In genomic region chr5:87755378-87755777, GRCh38 we compare ENCODE assay signal across 22 cellular contexts.
DNase-seq lines count a peak whose midpoint lies in the region; ATAC-seq and TF ChIP-seq lines count a peak whose summit lies in the region.
"Had no signal": no experiment of that assay in that cellular context is flagged by ENCODE, and none has a peak within 500 bp of the region (broad histone marks: within the 10 kb centered on the region; RNA-seq: fewer than 3 reads in every experiment).

No MANE protein-coding gene starts in this region.

- no peaks in the 10 kb centered on the region for H3K9me3 ChIP-seq in mammary epithelial cell (replicated peaks; ENCODE audit: insufficient read depth, low read length)
- no peaks in the 10 kb centered on the region for H3K9me3 ChIP-seq in breast epithelium
- H3K9me3 ChIP-seq: BLaER1 treated with 17β-estradiol and CSF1 and Interleukin-3, amounts not matched to agents 10 nM and 100 nM; Peyer's patch; SJCRH30 had no signal

- no peak overlapping the region for H3K9ac ChIP-seq in mammary epithelial cell (ENCODE audit: insufficient read depth, low read length)
- H3K9ac ChIP-seq: BLaER1 treated with 17β-estradiol and CSF1 and Interleukin-3, amounts not matched to agents 10 nM and 100 nM had no signal

- in situ Hi-C loops in mammary epithelial cell (cut with MboI; ENCODE audit: low sequenced_read_pairs in 2 of 2), result loop anchor here in 1 of 2 donors (25.0 kb wide), 1 partner anchor 343 kb away; the partner anchor contains the start of gene CCNH
- in situ Hi-C loops in GM13977 (cut with MboI; ENCODE audit: low pct_unique_long_range_greater_than_20kb, low sequenced_read_pairs, unreplicated experiment), result no loop called here

- H3K4me3 Mint-ChIP-seq in WTC11, result peak overlapping the region; percentile 10
- H3K4me3 Mint-ChIP-seq in activated T-cell treated with anti-CD3 and anti-CD28 coated beads, Interleukin-2, amount 50 U/mL, for 24 hours, result no peak overlapping the region
- H3K4me3 Mint-ChIP-seq: CD8-positive, alpha-beta T cell; IgD-negative memory B cell had no signal

- no peaks in the 10 kb centered on the region for H3K36me3 Mint-ChIP-seq in WTC11
- H3K36me3 Mint-ChIP-seq in activated T-cell treated with anti-CD3 and anti-CD28 coated beads, Interleukin-2, amount 50 U/mL, for 24 hours (ENCODE audit: low read depth), result no peaks in the 10 kb centered on the region
- H3K36me3 Mint-ChIP-seq: CD8-positive, alpha-beta T cell; IgD-negative memory B cell had no signal

- no peak overlapping the region for H3K4me2 ChIP-seq in mammary epithelial cell (ENCODE audit: insufficient read depth, low read depth, low read length)
- H3K4me2 ChIP-seq: BLaER1 treated with 17β-estradiol and CSF1 and Interleukin-3, amounts not matched to agents 10 nM and 100 nM had no signal

- H2AFZ ChIP-seq in mammary epithelial cell (ENCODE audit: low read depth, low read length), result peak overlapping the region; percentile 41

- H4K20me1 ChIP-seq in mammary epithelial cell (ENCODE audit: insufficient read depth, low read length), result no peaks in the 10 kb centered on the region
- H4K20me1 ChIP-seq: BLaER1 treated with 17β-estradiol and CSF1 and Interleukin-3, amounts not matched to agents 10 nM and 100 nM had no signal

- POLR2A ChIA-PET in WTC11 (lab: Charles Lee), result no interaction called here

- no peaks in the 10 kb centered on the region for H3K36me3 ChIP-seq in mammary epithelial cell (ENCODE audit: insufficient read depth, low read length)
- no peaks in the 10 kb centered on the region for H3K36me3 ChIP-seq in breast epithelium
- H3K36me3 ChIP-seq: BLaER1 treated with 17β-estradiol and CSF1 and Interleukin-3, amounts not matched to agents 10 nM and 100 nM; Peyer's patch; SJCRH30 had no signal

- DNase-seq in mammary epithelial cell, result no peak
- DNase-seq in breast epithelium (ENCODE audit: low spot score in 2 of 2), result no peak
- peak; percentile 18 for DNase-seq in WTC11 (ENCODE audit: low spot score)
- DNase-seq in iPS-NIHi11 (ENCODE audit: low spot score), result peak; percentile 39
- no peak for DNase-seq in dedifferentiated amniotic fluid mesenchymal stem cell (ENCODE audit: extremely low spot score)
- DNase-seq in activated T-cell treated with anti-CD3 and anti-CD28 coated beads, Interleukin-2, amount 50 U/mL, for 24 hours, result no peak
- no peak for DNase-seq in GM13977 (ENCODE audit: low spot score)
- DNase-seq: 8988T; CD8-positive, alpha-beta T cell; GDM1; HCEC 1CT; NCI-H1105; NCI-H146; NCI-H2029; NCI-H2171; NCI-H345; NCI-H524; NCI-H82; Peyer's patch; SJCRH30 had no signal

- H3K4me3 ChIP-seq in mammary epithelial cell (replicated peaks in 1 of 3; ENCODE audit: insufficient read depth in 1 of 3, low read depth in 2 of 3, low read length in 3 of 3) (no peak overlapping the region), breast epithelium (no peak overlapping the region)
- H3K4me3 ChIP-seq: BLaER1 treated with 17β-estradiol and CSF1 and Interleukin-3, amounts not matched to agents 10 nM and 100 nM; Peyer's patch; SJCRH30 had no signal

- intact Hi-C loops in mammary epithelial cell (cut with micrococcal nuclease) (no loop called here), breast epithelium (cut with DNase I; ENCODE audit: low total_unique reads) (no loop called here)

- H3K4me1 Mint-ChIP-seq in WTC11, result peaks cover 29% of the 10 kb centered on the region
- no peaks in the 10 kb centered on the region for H3K4me1 Mint-ChIP-seq in activated T-cell treated with anti-CD3 and anti-CD28 coated beads, Interleukin-2, amount 50 U/mL, for 24 hours (ENCODE audit: low read depth)
- H3K4me1 Mint-ChIP-seq: IgD-negative memory B cell had no signal

- TF ChIP-seq POLR2A in breast epithelium (IDR thresholded peaks at IDR 0.05), result no peak

- H3K27me3 ChIP-seq in mammary epithelial cell (ENCODE audit: insufficient read depth, low read length), result no peaks in the 10 kb centered on the region
- H3K27me3 ChIP-seq in breast epithelium, result peaks cover 0 to 4% of the 10 kb centered on the region in 2 donors
- H3K27me3 ChIP-seq: BLaER1 treated with 17β-estradiol and CSF1 and Interleukin-3, amounts not matched to agents 10 nM and 100 nM; SJCRH30 had no signal

- CTCF ChIA-PET in mammary epithelial cell (lab: Charles Lee; ENCODE audit: low non-redundant PET), result no interaction called here
- CTCF ChIA-PET in WTC11 (lab: Charles Lee), result interaction anchor here (1.2 kb wide), 1 partner anchor 9 kb away, joined by 7 read pairs; no protein-coding TSS in a partner anchor

- TF ChIP-seq CTCF in mammary epithelial cell (conservative IDR thresholded peaks at IDR 0.05 in 1 of 2, IDR thresholded peaks at IDR 0.05 in 1 of 2; ENCODE audit: extremely low read depth in 1 of 2, insufficient read depth in 1 of 2, low read depth in 1 of 2, low read length in 2 of 2), result no peak
- TF ChIP-seq CTCF in breast epithelium (IDR thresholded peaks at IDR 0.05), result no peak
- TF ChIP-seq CTCF in WTC11 (IDR thresholded peaks at IDR 0.05), result no peak
- no peak for TF ChIP-seq CTCF in GM13977 (IDR thresholded peaks at IDR 0.05; ENCODE audit: extremely low read depth, insufficient read depth, missing control alignments)

- no TSS peak for BruUV-seq in mammary epithelial cell (replicated peaks; lab: Mats Ljungman, UMichigan)

- peak; percentile 82 for ATAC-seq in WTC11
- ATAC-seq: CD8-positive, alpha-beta T cell had no signal

- dilution Hi-C loops in mammary epithelial cell (cut with HindIII; ENCODE audit: low sequenced_read_pairs), result no loop called here

- H3K79me2 ChIP-seq in mammary epithelial cell (ENCODE audit: insufficient read depth, low read length), result no peaks in the 10 kb centered on the region

- H3K9me3 Mint-ChIP-seq in WTC11, result no peaks in the 10 kb centered on the region
- H3K9me3 Mint-ChIP-seq in activated T-cell treated with anti-CD3 and anti-CD28 coated beads, Interleukin-2, amount 50 U/mL, for 24 hours, result no peaks in the 10 kb centered on the region
- H3K9me3 Mint-ChIP-seq: CD8-positive, alpha-beta T cell; IgD-negative memory B cell had no signal

- peaks cover 17% of the 10 kb centered on the region for H3K4me1 ChIP-seq in mammary epithelial cell (ENCODE audit: insufficient read depth, low read length)
- no peaks in the 10 kb centered on the region for H3K4me1 ChIP-seq in breast epithelium
- H3K4me1 ChIP-seq: BLaER1 treated with 17β-estradiol and CSF1 and Interleukin-3, amounts not matched to agents 10 nM and 100 nM; Peyer's patch; SJCRH30 had no signal

- H3K27ac ChIP-seq in mammary epithelial cell (ENCODE audit: insufficient read depth, low read depth, low read length) (no peak overlapping the region), breast epithelium (no peak overlapping the region)
- H3K27ac ChIP-seq: BLaER1 treated with 17β-estradiol and CSF1 and Interleukin-3, amounts not matched to agents 10 nM and 100 nM; Peyer's patch; SJCRH30 had no signal

- no peaks in the 10 kb centered on the region for H3K27me3 Mint-ChIP-seq in WTC11 (ENCODE audit: low read depth)
- peaks cover 19% of the 10 kb centered on the region for H3K27me3 Mint-ChIP-seq in activated T-cell treated with anti-CD3 and anti-CD28 coated beads, Interleukin-2, amount 50 U/mL, for 24 hours

- WGBS in mammary epithelial cell (ENCODE audit: low coverage, missing lambda C conversion rate), result 40% methylated on average over 5 of the region's 5 CpGs

- H3K27ac Mint-ChIP-seq in WTC11, result peak overlapping the region; percentile 86
- H3K27ac Mint-ChIP-seq in activated T-cell treated with anti-CD3 and anti-CD28 coated beads, Interleukin-2, amount 50 U/mL, for 24 hours, result no peak overlapping the region
- H3K27ac Mint-ChIP-seq: CD8-positive, alpha-beta T cell; IgD-negative memory B cell had no signal

TF ChIP-seq in WTC11, 78 proteins besides CTCF, POLR2A, EP300 and RAD21:
- 0 out of 2 replicates have a peak, but pooled peaks have one; percentile 25 for TF ChIP-seq TEAD1 (CRISPR knock-in tag; IDR thresholded peaks at IDR 0.05)
- TF ChIP-seq, protein P1, sequence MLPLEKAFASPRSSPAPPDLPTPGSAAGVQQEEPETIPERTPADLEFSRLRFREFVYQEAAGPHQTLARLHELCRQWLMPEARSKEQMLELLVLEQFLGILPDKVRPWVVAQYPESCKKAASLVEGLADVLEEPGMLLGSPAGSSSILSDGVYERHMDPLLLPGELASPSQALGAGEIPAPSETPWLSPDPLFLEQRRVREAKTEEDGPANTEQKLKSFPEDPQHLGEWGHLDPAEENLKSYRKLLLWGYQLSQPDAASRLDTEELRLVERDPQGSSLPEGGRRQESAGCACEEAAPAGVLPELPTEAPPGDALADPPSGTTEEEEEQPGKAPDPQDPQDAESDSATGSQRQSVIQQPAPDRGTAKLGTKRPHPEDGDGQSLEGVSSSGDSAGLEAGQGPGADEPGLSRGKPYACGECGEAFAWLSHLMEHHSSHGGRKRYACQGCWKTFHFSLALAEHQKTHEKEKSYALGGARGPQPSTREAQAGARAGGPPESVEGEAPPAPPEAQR (CRISPR knock-in tag; IDR thresholded peaks at IDR 0.05), result no peak

Comparison
In these comparisons a context has a peak if more than half of its experiments do, and no peak if none do; other contexts are left out.
1. DNase-seq: peak in WTC11 (single experiment) and iPS-NIHi11 (single experiment); none in mammary epithelial cell (single experiment), breast epithelium (0 of 2), dedifferentiated amniotic fluid mesenchymal stem cell (single experiment), activated T-cell treated with anti-CD3 and anti-CD28 coated beads, Interleukin-2, amount 50 U/mL, for 24 hours (single experiment) and GM13977 (single experiment).